Comparison of ENCODE assay signal across 10 cellular contexts in genomic region chr15:90036343-90036742, GRCh38. TPM values are rescaled to one million over a fixed set of nuclear protein-coding genes. Genes with fewer than 3 reads are reported as not detected.
DNase-seq lines count a peak whose midpoint lies in the region; ATAC-seq and TF ChIP-seq lines count a peak whose summit lies in the region.
"Had no signal": no experiment of that assay in that cellular context is flagged by ENCODE, and none has a peak within 500 bp of the region (broad histone marks: within the 10 kb centered on the region; RNA-seq: fewer than 3 reads in every experiment).

No MANE protein-coding gene starts in this region.

- peaks cover 0 to 15% of the 10 kb centered on the region in 2 donors for H3K36me3 Mint-ChIP-seq in activated naive CD4-positive, alpha-beta T cell treated with anti-CD3 and anti-CD28 coated beads, Interleukin-2, amount 50 U/mL, for 72 hours

- H3K9me3 ChIP-seq in adrenal gland (replicated peaks in 1 of 3) (no peaks in the 10 kb centered on the region), thyroid gland (no peaks in the 10 kb centered on the region)

- no peak overlapping the region for H3K4me3 ChIP-seq in adrenal gland
- no peak overlapping the region for H3K4me3 ChIP-seq in mesendoderm (ENCODE audit: low read length)
- no peak overlapping the region for H3K4me3 ChIP-seq in thyroid gland (replicated peaks in 1 of 3)

- ATAC-seq in activated naive CD4-positive, alpha-beta T cell treated with anti-CD3 and anti-CD28 coated beads, Interleukin-2, amount 50 U/mL, for 72 hours = no peak

- no peak overlapping the region for H4K8ac ChIP-seq in mesendoderm (ENCODE audit: low read depth, low read length)

- WGBS in adrenal gland, 4 donors = 74 to 81% (median 76%) methylated on average over 9 of the region's 9 CpGs
- no CpG with 5 or more reads among the region's 9 CpGs for WGBS in mesendoderm (ENCODE audit: extremely low coverage, insufficient coverage, low lambda C conversion rate)
- WGBS in thyroid gland, 2 donors = 47 to 55% methylated on average over 9 of the region's 9 CpGs

- H2BK15ac ChIP-seq in mesendoderm (replicated peaks; ENCODE audit: low read depth) = no peak overlapping the region

- no peak overlapping the region for H3K23ac ChIP-seq in mesendoderm (ENCODE audit: low read length)

- DNase-seq in activated naive CD4-positive, alpha-beta T cell treated with anti-CD3 and anti-CD28 coated beads, Interleukin-2, amount 50 U/mL, for 72 hours (ENCODE audit: low spot score in 2 of 2) = peak in 1 of 2 donors; percentile 40
- DNase-seq in activated naive CD4-positive, alpha-beta T cell (lab: John Stamatoyannopoulos, UW) = no peak
- no peak for DNase-seq in adrenal gland
- DNase-seq in mesendoderm = no peak
- DNase-seq in thyroid gland = no peak
- no peak for DNase-seq in dedifferentiated amniotic fluid mesenchymal stem cell (ENCODE audit: extremely low spot score)
- no peak for DNase-seq in KBM-7
- DNase-seq in SK-N-DZ (ENCODE audit: low spot score) = no peak
- DNase-seq: NCI-H1105 treated with DMSO at 0.1 percent for 48 hours; stimulated activated CD4-positive, alpha-beta T cell treated with anti-CD3 and anti-CD28 coated beads, Interleukin-2, amount 100 ng/mL, for 24 hours had no signal

- in situ Hi-C loops in KBM-7 (cut with MboI; ENCODE audit: low pct_unique_long_range_greater_than_20kb, low sequenced_read_pairs) = no loop called here

- H3K27ac ChIP-seq in adrenal gland (peak overlapping the region in 4 of 5 donors; percentile 19 to 90 (median 56)), mesendoderm (ENCODE audit: low read depth, low read length) (no peak overlapping the region), thyroid gland (peak overlapping the region; percentile 60 to 81 (median 73))

- no peak overlapping the region for H3K9ac ChIP-seq in mesendoderm (ENCODE audit: low read length)

- H2AK5ac ChIP-seq in mesendoderm (ENCODE audit: low read length) = no peak overlapping the region

- H3K36me3 ChIP-seq in adrenal gland (replicated peaks in 1 of 2) = no peaks in the 10 kb centered on the region
- H3K36me3 ChIP-seq in mesendoderm (ENCODE audit: control insufficient read depth, insufficient read depth, low read length) = no peaks in the 10 kb centered on the region
- no peaks in the 10 kb centered on the region for H3K36me3 ChIP-seq in thyroid gland

- peaks cover 29% of the 10 kb centered on the region for H3K79me2 ChIP-seq in mesendoderm (ENCODE audit: control insufficient read depth, insufficient read depth, low read length)

- no peak overlapping the region for H3K4me2 ChIP-seq in mesendoderm (ENCODE audit: low read length)

- intact Hi-C loops in adrenal gland (cut with DNase I) = no loop called here
- intact Hi-C loops in thyroid gland (cut with DNase I) = no loop called here

- no peak overlapping the region for H3K18ac ChIP-seq in mesendoderm (ENCODE audit: low read length)

- H3K9me3 Mint-ChIP-seq in activated naive CD4-positive, alpha-beta T cell treated with anti-CD3 and anti-CD28 coated beads, Interleukin-2, amount 50 U/mL, for 72 hours = no peaks in the 10 kb centered on the region

- H3K4me1 ChIP-seq in adrenal gland (replicated peaks in 1 of 2) (peaks cover 8 to 63% of the 10 kb centered on the region in 2 donors), mesendoderm (ENCODE audit: control insufficient read depth, low read depth, low read length) (peaks cover 34% of the 10 kb centered on the region), thyroid gland (peaks cover 41 to 52% of the 10 kb centered on the region in 2 donors)

- H2BK120ac ChIP-seq in mesendoderm (ENCODE audit: low read depth, low read length) = no peak overlapping the region

- H4K5ac ChIP-seq in mesendoderm (ENCODE audit: low read length) = no peak overlapping the region

- peak overlapping the region; percentile 91 to 97 for H3K27ac Mint-ChIP-seq in activated naive CD4-positive, alpha-beta T cell treated with anti-CD3 and anti-CD28 coated beads, Interleukin-2, amount 50 U/mL, for 72 hours

- H3K4ac ChIP-seq in mesendoderm (ENCODE audit: low read depth, low read length) = no peak overlapping the region

- peak overlapping the region; percentile 11 for H3K56ac ChIP-seq in mesendoderm (ENCODE audit: low read length)

- TF ChIP-seq CTCF in adrenal gland (IDR thresholded peaks at IDR 0.05) (no peak), thyroid gland (IDR thresholded peaks at IDR 0.05) (no peak)

- H2BK5ac ChIP-seq in mesendoderm (ENCODE audit: low read length) = no peak overlapping the region

- H3K27me3 ChIP-seq in adrenal gland (no peaks in the 10 kb centered on the region), mesendoderm (ENCODE audit: insufficient read depth, low read length, poor library complexity) (no peaks in the 10 kb centered on the region), thyroid gland (no peaks in the 10 kb centered on the region)

- TF ChIP-seq POLR2A in adrenal gland (IDR thresholded peaks at IDR 0.05) (no peak), thyroid gland (IDR thresholded peaks at IDR 0.05) (no peak)

- H3K79me1 ChIP-seq in mesendoderm (ENCODE audit: low read length) = peaks cover 31% of the 10 kb centered on the region

RNA-seq across cellular contexts. Expression of gene ZNF710, which starts 35.2 kb away (rescaled TPM):
- total RNA-seq in activated naive CD4-positive, alpha-beta T cell treated with anti-CD3 and anti-CD28 coated beads, Interleukin-2, amount 50 U/mL, for 72 hours = 10 to 100 TPM; 13.2 to 28.1 TPM
- 10 to 100 TPM in 7 of 8 donors, 1 to 10 TPM in 1; 4.1 to 23.1 (median 15.5) TPM for total RNA-seq in adrenal gland
- polyA plus RNA-seq in adrenal gland = 10 to 100 TPM in 2 of 3 donors, 1 to 10 TPM in 1; 7.4 to 59.0 (median 32.2) TPM
- polyA plus RNA-seq in mesendoderm (2013, experiment 1 of 2) = 51.0 TPM
- 54.6 TPM for polyA plus RNA-seq in mesendoderm (2013, experiment 2 of 2)
- 10 to 100 TPM in 3 of 4 donors, 1 to 10 TPM in 1; 8.9 to 17.2 (median 11.5) TPM for total RNA-seq in thyroid gland
- 8.8 and 10.0 TPM in 2 replicates for polyA plus RNA-seq in SK-N-DZ (2014; cell fraction: cytosol; rRNA removed)
- polyA plus RNA-seq in SK-N-DZ (2014; cell fraction: nucleus; rRNA removed) = 6.7 and 7.4 TPM in 2 replicates
